Comparison of ENCODE assay signal across 2 cellular contexts in the genomic region with DNA sequence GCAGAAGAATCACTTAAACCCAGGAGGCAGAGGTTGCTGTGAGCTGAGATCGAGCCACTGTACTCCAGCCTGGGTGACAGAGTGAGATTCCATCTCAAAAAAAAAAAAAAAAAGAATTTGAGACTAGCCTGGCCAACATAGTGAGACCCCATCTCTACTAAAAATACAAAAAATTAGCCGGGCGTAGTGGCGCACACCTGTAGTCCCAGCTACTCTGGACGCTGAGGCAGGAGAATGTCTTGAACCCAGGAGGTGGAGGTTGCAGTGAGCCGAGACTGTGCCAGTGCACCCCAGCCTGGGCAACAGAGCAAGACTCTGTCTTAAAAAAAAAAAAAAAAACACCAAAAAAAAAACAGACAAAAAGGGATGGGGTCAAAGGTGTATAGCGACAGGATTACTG.
TF ChIP-seq lines count a peak whose summit lies in the region.

No MANE protein-coding gene starts in this region.

TF ChIP-seq in HEK293T, 16 proteins besides CTCF, POLR2A, EP300 and RAD21:
- peak; percentile 26; the same call in 1 of the 2 replicates for TF ChIP-seq ZNF384 (IDR thresholded peaks at IDR 0.05)

TF ChIP-seq in K562, 482 proteins besides CTCF, POLR2A, EP300 and RAD21:
- TF ChIP-seq BCOR (IDR thresholded peaks at IDR 0.05) (peak; percentile 71), ZNF121 (CRISPR knock-in tag; conservative IDR thresholded peaks at IDR 0.05) (peak; percentile 99)
